Comparison of ENCODE assay signal across 8 cellular contexts in the genomic region with DNA sequence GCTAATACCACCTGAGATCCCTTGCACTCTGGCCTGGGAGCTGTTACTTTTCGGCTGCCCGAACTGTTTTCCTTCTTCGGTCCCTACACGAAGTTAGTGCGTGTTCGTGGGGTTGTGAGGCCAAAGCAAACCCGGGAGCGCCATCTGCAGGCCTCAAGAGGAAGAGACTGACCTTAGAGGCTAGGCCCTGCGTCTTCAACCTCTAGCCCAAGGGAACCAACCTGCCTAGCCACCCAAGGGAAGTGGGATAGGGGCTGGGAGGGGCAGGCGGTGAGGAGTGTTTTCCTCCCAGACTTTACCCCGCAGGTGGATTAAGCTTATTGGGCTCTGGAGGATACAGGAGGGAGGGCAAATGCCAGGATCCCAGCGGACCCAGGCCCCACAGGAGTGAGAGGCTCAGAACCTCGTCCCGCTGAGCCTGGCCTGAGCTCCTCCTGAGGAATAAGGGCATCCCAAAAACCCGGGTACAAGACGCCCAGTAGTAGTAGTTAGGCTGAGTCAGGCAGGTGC. TPM values are rescaled to one million over a fixed set of nuclear protein-coding genes. Genes with fewer than 3 reads are reported as not detected.
A peak's percentile ranks its signal among the peaks of the same experiment; 100 is the strongest.
DNase-seq lines count a peak whose midpoint lies in the region; ATAC-seq and TF ChIP-seq lines count a peak whose summit lies in the region.

No MANE protein-coding gene starts in this region.

- peak overlapping the region; percentile 34; the same call in 1 of the 2 replicates for H3K4me2 ChIP-seq in BLaER1

- H3K4me1 ChIP-seq in BLaER1 = peaks cover 14% of the 10 kb centered on the region; the same call in 1 of the 2 replicates

- DNase-seq in GM13977 (ENCODE audit: low spot score) (peak; percentile 89), NCI-H69 (lab: John Stamatoyannopoulos, UW) (peak; percentile 54), fibroblast of mammary gland (ENCODE audit: low read depth) (peak; percentile 67), non-pigmented ciliary epithelial cell (ENCODE audit: low read depth) (peak; percentile 5)
- DNase-seq in activated CD8-positive, alpha-beta T cell treated with anti-CD3 and anti-CD28 coated beads for 36 hours = peak; percentile 76

- H3K4me3 ChIP-seq in BLaER1 = no peak overlapping the region
- H3K4me3 ChIP-seq in fibroblast of mammary gland (ENCODE audit: control insufficient read depth, low read depth, low read length) = no peak overlapping the region

- H3K27me3 ChIP-seq in BLaER1 = peaks cover 100% of the 10 kb centered on the region

- peaks cover 97% of the 10 kb centered on the region for H4K20me1 ChIP-seq in BLaER1

- H3K27ac Mint-ChIP-seq in activated CD8-positive, alpha-beta T cell treated with anti-CD3 and anti-CD28 coated beads for 36 hours = no peak overlapping the region

- POLR2A ChIA-PET in activated CD8-positive, alpha-beta T cell treated with anti-CD3 and anti-CD28 coated beads for 36 hours (lab: Charles Lee) = interaction anchor here (1.9 kb wide), 1 partner anchor 66 kb away, joined by 5 read pairs; no protein-coding TSS in a partner anchor

- no peaks in the 10 kb centered on the region for H3K36me3 Mint-ChIP-seq in activated CD8-positive, alpha-beta T cell treated with anti-CD3 and anti-CD28 coated beads for 36 hours (ENCODE audit: low read depth)

- CTCF ChIA-PET in activated CD8-positive, alpha-beta T cell treated with anti-CD3 and anti-CD28 coated beads for 36 hours (lab: Charles Lee) = interaction anchor here (0.7 to 3.5 kb wide), 74 partner anchors 8 to 399 kb away, joined by 3 to 57 read pairs (median 4); a partner anchor contains a TSS

- H3K27ac ChIP-seq in BLaER1 = no peak overlapping the region

- H3K9me3 ChIP-seq in BLaER1 = no peaks in the 10 kb centered on the region

- peak; percentile 71 for ATAC-seq in activated CD8-positive, alpha-beta T cell treated with anti-CD3 and anti-CD28 coated beads for 36 hours
- ATAC-seq in GM21390 (IDR thresholded peaks at IDR 0.05; ENCODE audit: unreplicated experiment) (no peak), GM21619 (IDR thresholded peaks at IDR 0.05; ENCODE audit: unreplicated experiment) (no peak)

- intact Hi-C loops in activated CD8-positive, alpha-beta T cell treated with anti-CD3 and anti-CD28 coated beads for 36 hours (cut with micrococcal nuclease) = loop anchor here (5.0 kb wide), 2 partner anchors 71 to 181 kb away; no protein-coding TSS in a partner anchor

- no peak overlapping the region for H3K9ac ChIP-seq in BLaER1

- in situ Hi-C loops in GM13977 (cut with MboI; ENCODE audit: low pct_unique_long_range_greater_than_20kb, low sequenced_read_pairs, unreplicated experiment) = loop anchor here (25.0 kb wide), 1 partner anchor 394 kb away; a partner anchor contains a TSS

- peaks cover 29% of the 10 kb centered on the region for H3K4me1 Mint-ChIP-seq in activated CD8-positive, alpha-beta T cell treated with anti-CD3 and anti-CD28 coated beads for 36 hours (ENCODE audit: low read depth)

- no peaks in the 10 kb centered on the region for H3K9me3 Mint-ChIP-seq in activated CD8-positive, alpha-beta T cell treated with anti-CD3 and anti-CD28 coated beads for 36 hours

- TF ChIP-seq CTCF in GM13977 (IDR thresholded peaks at IDR 0.05; ENCODE audit: extremely low read depth, insufficient read depth, missing control alignments) = peak; percentile 74
- peak; percentile 74 for TF ChIP-seq CTCF in activated CD8-positive, alpha-beta T cell treated with anti-CD3 and anti-CD28 coated beads for 36 hours (IDR thresholded peaks at IDR 0.05)
- peak; percentile 74 for TF ChIP-seq CTCF in fibroblast of mammary gland (conservative IDR thresholded peaks at IDR 0.05; ENCODE audit: control insufficient read depth, insufficient read depth, low read depth, low read length)

- no peaks in the 10 kb centered on the region for H3K36me3 ChIP-seq in BLaER1

- no peak overlapping the region for H3K4me3 Mint-ChIP-seq in activated CD8-positive, alpha-beta T cell treated with anti-CD3 and anti-CD28 coated beads for 36 hours

- peaks cover 80% of the 10 kb centered on the region for H3K27me3 Mint-ChIP-seq in activated CD8-positive, alpha-beta T cell treated with anti-CD3 and anti-CD28 coated beads for 36 hours

RNA-seq across cellular contexts. Expression of a gene that starts 1.7 kb away (rescaled TPM):
- total RNA-seq in activated CD8-positive, alpha-beta T cell treated with anti-CD3 and anti-CD28 coated beads for 36 hours = not detected

Comparison
In these comparisons a context has a peak if more than half of its experiments do, and no peak if none do; other contexts are left out.
1. DNase-seq: peak in every context shown above with its lines; median percentile 89 in GM13977; 76 in activated CD8-positive, alpha-beta T cell treated with anti-CD3 and anti-CD28 coated beads for 36 hours; 67 in fibroblast of mammary gland; 54 in NCI-H69; 5 in non-pigmented ciliary epithelial cell.